In genomic region chr2:112004246-112004645, GRCh38 we compare ENCODE assay signal across 10 cellular contexts. TPM values are rescaled to one million over a fixed set of nuclear protein-coding genes. Genes with fewer than 3 reads are reported as not detected.
A peak's percentile ranks its signal among the peaks of the same experiment; 100 is the strongest.
DNase-seq lines count a peak whose midpoint lies in the region; ATAC-seq and TF ChIP-seq lines count a peak whose summit lies in the region.
"Had no signal": no experiment of that assay in that cellular context is flagged by ENCODE, and none has a peak within 500 bp of the region (broad histone marks: within the 10 kb centered on the region; RNA-seq: fewer than 3 reads in every experiment).

No MANE protein-coding gene starts in this region.

- H3K4me1 Mint-ChIP-seq in chondrocyte (ENCODE audit: low read depth), result no peaks in the 10 kb centered on the region
- peaks cover 8% of the 10 kb centered on the region for H3K4me1 Mint-ChIP-seq in activated naive CD4-positive, alpha-beta T cell treated with anti-CD3 and anti-CD28 coated beads, Interleukin-2, amount 10 ng/mL, durations not matched to agents 7 days and 5 days

- peak; percentile 55 for ATAC-seq in GM19035 (IDR thresholded peaks at IDR 0.05; ENCODE audit: unreplicated experiment)

- H3K9me3 Mint-ChIP-seq in chondrocyte (ENCODE audit: low read depth), result peaks cover 3% of the 10 kb centered on the region
- H3K9me3 Mint-ChIP-seq in activated naive CD4-positive, alpha-beta T cell treated with anti-CD3 and anti-CD28 coated beads, Interleukin-2, amount 10 ng/mL, durations not matched to agents 7 days and 5 days, result no peaks in the 10 kb centered on the region

- TF ChIP-seq CTCF in HL-60 (IDR thresholded peaks at IDR 0.05; ENCODE audit: insufficient read depth, low read length) (no peak), chondrocyte (IDR thresholded peaks at IDR 0.05) (no peak), prostate gland (IDR thresholded peaks at IDR 0.05) (no peak), GM10266 (IDR thresholded peaks at IDR 0.05; ENCODE audit: control insufficient read depth, insufficient read depth, low read depth, missing control alignments) (no peak)

- H3K4me1 ChIP-seq in prostate gland (replicated peaks), result no peaks in the 10 kb centered on the region

- H3K27me3 ChIP-seq in HL-60 (ENCODE audit: insufficient read depth, poor library complexity, severe bottlenecking) (no peaks in the 10 kb centered on the region), prostate gland (replicated peaks; ENCODE audit: insufficient read depth) (no peaks in the 10 kb centered on the region)

- no peaks in the 10 kb centered on the region for H3K36me3 ChIP-seq in prostate gland

- H3K9me3 ChIP-seq in prostate gland, result no peaks in the 10 kb centered on the region

- H3K4me3 ChIP-seq in HL-60 (replicated peaks; ENCODE audit: insufficient read depth, low read length), result no peak overlapping the region
- no peak overlapping the region for H3K4me3 ChIP-seq in prostate gland

- H3K27ac Mint-ChIP-seq in chondrocyte (ENCODE audit: unreplicated experiment), result peak overlapping the region; percentile 18
- no peak overlapping the region for H3K27ac Mint-ChIP-seq in activated naive CD4-positive, alpha-beta T cell treated with anti-CD3 and anti-CD28 coated beads, Interleukin-2, amount 10 ng/mL, durations not matched to agents 7 days and 5 days

- DNase-seq in HL-60 (ENCODE audit: low read depth in 1 of 2, low spot score in 1 of 2) (peak; percentile 86 to 95), chondrocyte (ENCODE audit: low spot score) (no peak), prostate gland (ENCODE audit: low spot score) (peak; percentile 28), GM10266 (ENCODE audit: extremely low spot score) (no peak)
- no peak for DNase-seq in activated CD4-positive, alpha-beta T cell treated with anti-CD3 and anti-CD28 coated beads for 1 hour
- no peak for DNase-seq in activated naive CD4-positive, alpha-beta T cell treated with anti-CD3 and anti-CD28 coated beads, Interleukin-2, amount 10 ng/mL, durations not matched to agents 7 days and 5 days
- DNase-seq in activated T-cell treated with anti-CD3 and anti-CD28 coated beads, Interleukin-2, amount 50 U/mL, for 48 hours, result no peak
- DNase-seq: DMS79 treated with DMSO at 0.1 percent for 48 hours, NCI-H2171 treated with DMSO at 0.1 percent for 48 hours had no signal

- peak overlapping the region; percentile 59 for H3K27ac ChIP-seq in HL-60 (replicated peaks)
- no peak overlapping the region for H3K27ac ChIP-seq in prostate gland

- no peaks in the 10 kb centered on the region for H3K27me3 Mint-ChIP-seq in chondrocyte (ENCODE audit: low read depth)
- H3K27me3 Mint-ChIP-seq in activated naive CD4-positive, alpha-beta T cell treated with anti-CD3 and anti-CD28 coated beads, Interleukin-2, amount 10 ng/mL, durations not matched to agents 7 days and 5 days, result peaks cover 3% of the 10 kb centered on the region

- CTCF ChIA-PET in activated naive CD4-positive, alpha-beta T cell treated with anti-CD3 and anti-CD28 coated beads, Interleukin-2, amount 10 ng/mL, durations not matched to agents 7 days and 5 days (lab: Charles Lee), result no interaction called here

- no peak for TF ChIP-seq POLR2A in prostate gland (IDR thresholded peaks at IDR 0.05)

- no peak overlapping the region for H3K4me3 Mint-ChIP-seq in chondrocyte (ENCODE audit: unreplicated experiment)
- H3K4me3 Mint-ChIP-seq in activated naive CD4-positive, alpha-beta T cell treated with anti-CD3 and anti-CD28 coated beads, Interleukin-2, amount 10 ng/mL, durations not matched to agents 7 days and 5 days, result no peak overlapping the region

- 67% methylated on average over 5 of the region's 5 CpGs for WGBS in prostate gland

- intact Hi-C loops in prostate gland (cut with DNase I), result no loop called here

- H3K36me3 Mint-ChIP-seq in chondrocyte (ENCODE audit: low read depth), result peaks cover 11% of the 10 kb centered on the region
- H3K36me3 Mint-ChIP-seq in activated naive CD4-positive, alpha-beta T cell treated with anti-CD3 and anti-CD28 coated beads, Interleukin-2, amount 10 ng/mL, durations not matched to agents 7 days and 5 days, result no peaks in the 10 kb centered on the region

RNA-seq across cellular contexts. Expression of gene TMEM87B, which starts 50.8 kb away (rescaled TPM):
- total RNA-seq in chondrocyte, result 19.4 to 20.1 TPM (median 19.8 TPM) in 3 replicates
- total RNA-seq in prostate gland, result 10 to 100 TPM; 21.5 to 60.7 TPM

Comparison
In these comparisons a context has a peak if more than half of its experiments do, and no peak if none do; other contexts are left out.
1. DNase-seq: peak in HL-60 (2 of 2) and prostate gland (single experiment); none in chondrocyte (single experiment), activated CD4-positive, alpha-beta T cell treated with anti-CD3 and anti-CD28 coated beads for 1 hour (single experiment), activated naive CD4-positive, alpha-beta T cell treated with anti-CD3 and anti-CD28 coated beads, Interleukin-2, amount 10 ng/mL, durations not matched to agents 7 days and 5 days (single experiment), GM10266 (single experiment) and activated T-cell treated with anti-CD3 and anti-CD28 coated beads, Interleukin-2, amount 50 U/mL, for 48 hours (0 of 2).